Comparison of ENCODE assay signal across 15 cellular contexts in the genomic region with DNA sequence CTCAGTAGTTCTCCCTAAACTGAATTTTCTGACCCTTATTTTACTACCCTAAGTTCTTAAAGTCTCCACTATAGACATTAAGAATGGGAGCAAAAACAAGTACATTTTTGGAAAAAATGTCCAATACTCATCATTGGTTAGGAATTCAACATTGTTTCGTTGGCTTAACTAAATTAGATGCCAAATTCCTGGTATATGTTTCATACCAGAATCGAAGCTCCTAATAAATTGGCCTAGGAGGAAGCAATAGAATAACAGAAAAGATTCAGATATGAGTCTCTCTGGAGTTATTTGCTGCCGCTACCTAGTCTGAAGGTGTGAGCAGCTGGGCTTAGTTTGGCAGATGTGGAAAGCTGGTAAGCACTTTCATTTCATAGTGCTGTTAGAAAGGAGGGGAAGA. TPM values are rescaled to one million over a fixed set of nuclear protein-coding genes. Genes with fewer than 3 reads are reported as not detected.
A peak's percentile ranks its signal among the peaks of the same experiment; 100 is the strongest.
DNase-seq lines count a peak whose midpoint lies in the region; ATAC-seq, FAIRE-seq and TF ChIP-seq lines count a peak whose summit lies in the region.
"Had no signal": no experiment of that assay in that cellular context is flagged by ENCODE, and none has a peak within 500 bp of the region (broad histone marks: within the 10 kb centered on the region; RNA-seq: fewer than 3 reads in every experiment).

No MANE protein-coding gene starts in this region.

- H3K27me3 ChIP-seq in astrocyte (ENCODE audit: insufficient read depth, low read length), result no peaks in the 10 kb centered on the region
- H3K27me3 ChIP-seq in tibial nerve, result no peaks in the 10 kb centered on the region
- H3K27me3 ChIP-seq: esophagus muscularis mucosa had no signal

- H3K27me3 Mint-ChIP-seq in HFFc6 (ENCODE audit: insufficient read depth) (no peaks in the 10 kb centered on the region; the same call in 1 of the 2 replicates), astrocyte (ENCODE audit: low read depth, unreplicated experiment) (no peaks in the 10 kb centered on the region)
- H3K27me3 Mint-ChIP-seq: activated CD8-positive, alpha-beta memory T cell treated with anti-CD3 and anti-CD28 coated beads, Interleukin-2, amount 10 ng/mL, durations not matched to agents 7 days and 5 days had no signal

- H3K27ac Mint-ChIP-seq in HFFc6, result peak overlapping the region; percentile 89
- peak overlapping the region; percentile 54 for H3K27ac Mint-ChIP-seq in astrocyte (ENCODE audit: unreplicated experiment)
- H3K27ac Mint-ChIP-seq: activated CD8-positive, alpha-beta memory T cell treated with anti-CD3 and anti-CD28 coated beads, Interleukin-2, amount 10 ng/mL, durations not matched to agents 7 days and 5 days had no signal

- H3K4me1 ChIP-seq in astrocyte (ENCODE audit: insufficient read depth, low read length), result peaks cover 10% of the 10 kb centered on the region
- no peaks in the 10 kb centered on the region for H3K4me1 ChIP-seq in tibial nerve
- H3K4me1 ChIP-seq: A549, esophagus muscularis mucosa had no signal

- H3K9me3 ChIP-seq in astrocyte (ENCODE audit: insufficient read depth, low read depth, low read length) (no peaks in the 10 kb centered on the region), tibial nerve (no peaks in the 10 kb centered on the region)
- H3K9me3 ChIP-seq: A549, esophagus muscularis mucosa had no signal

- no peaks in the 10 kb centered on the region for H3K79me2 ChIP-seq in astrocyte (ENCODE audit: insufficient read depth, low read length)

- no peak for TF ChIP-seq EP300 in tibial nerve (IDR thresholded peaks at IDR 0.05)

- H3K4me1 Mint-ChIP-seq in HFFc6 (ENCODE audit: low read depth) (peaks cover 33% of the 10 kb centered on the region), astrocyte (ENCODE audit: low read depth, unreplicated experiment) (peaks cover 7% of the 10 kb centered on the region)

- H2AFZ ChIP-seq in astrocyte (ENCODE audit: low read depth, low read length), result no peak overlapping the region

- peak overlapping the region; percentile 27 for H3K4me3 ChIP-seq in astrocyte (ENCODE audit: insufficient read depth, low read depth, low read length)
- peak overlapping the region; percentile 23 to 24 for H3K4me3 ChIP-seq in foreskin fibroblast (ENCODE audit: low read depth in 1 of 2, low read length in 2 of 2)
- no peak overlapping the region for H3K4me3 ChIP-seq in tibial nerve
- H3K4me3 ChIP-seq: A549, esophagus muscularis mucosa had no signal

- H3K27ac ChIP-seq in astrocyte (ENCODE audit: low read depth, low read length) (peak overlapping the region; percentile 71), tibial nerve (no peak overlapping the region)
- H3K27ac ChIP-seq: A549, esophagus muscularis mucosa had no signal

- H3K4me3 Mint-ChIP-seq in HFFc6 (peak overlapping the region; percentile 85), astrocyte (ENCODE audit: unreplicated experiment) (peak overlapping the region; percentile 1)
- H3K4me3 Mint-ChIP-seq: activated CD8-positive, alpha-beta memory T cell treated with anti-CD3 and anti-CD28 coated beads, Interleukin-2, amount 10 ng/mL, durations not matched to agents 7 days and 5 days had no signal

- peak overlapping the region; percentile 77 for H3K4me2 ChIP-seq in astrocyte (ENCODE audit: low read length)
- H3K4me2 ChIP-seq: A549 had no signal

- DNase-seq in A172 (ENCODE audit: low spot score) (peak; percentile 11), HFFc6 (peak; percentile 57), astrocyte (ENCODE audit: low read depth) (peak; percentile 77), foreskin fibroblast (peak; percentile 43 to 72), tibial nerve (ENCODE audit: low spot score in 2 of 2) (no peak), posterior vena cava (ENCODE audit: low spot score) (no peak)
- no peak for DNase-seq in activated CD4-positive, alpha-beta T cell treated with anti-CD3 and anti-CD28 coated beads for 4 hours
- DNase-seq: activated CD8-positive, alpha-beta memory T cell treated with anti-CD3 and anti-CD28 coated beads, Interleukin-2, amount 10 ng/mL, durations not matched to agents 7 days and 5 days; activated naive CD4-positive, alpha-beta T cell treated with Interleukin-2 at 50 U/mL for 16 hours; DMS153; MM.1S; occipital lobe had no signal

- no peaks in the 10 kb centered on the region for H4K20me1 ChIP-seq in astrocyte (ENCODE audit: insufficient read depth, low read length)

- TF ChIP-seq POLR2A in tibial nerve (IDR thresholded peaks at IDR 0.05), result no peak

- H3K36me3 ChIP-seq in astrocyte (ENCODE audit: insufficient read depth, low read length), result peaks cover 12% of the 10 kb centered on the region
- H3K36me3 ChIP-seq in tibial nerve, result peaks cover 0 to 78% (median 0%) of the 10 kb centered on the region in 3 donors

- peak; percentile 83 for FAIRE-seq in astrocyte (lab: Jason Lieb, UNC)
- FAIRE-seq: A549 had no signal

- peaks cover 4% of the 10 kb centered on the region; the same call in 1 of the 2 replicates for H3K36me3 Mint-ChIP-seq in HFFc6 (ENCODE audit: low read depth)
- H3K36me3 Mint-ChIP-seq in astrocyte (ENCODE audit: low read depth, unreplicated experiment), result peaks cover 6% of the 10 kb centered on the region

- TF ChIP-seq CTCF in HFFc6 (IDR thresholded peaks at IDR 0.05) (no peak), astrocyte (IDR thresholded peaks at IDR 0.05; ENCODE audit: insufficient read depth, low read depth, low read length) (no peak), foreskin fibroblast (IDR thresholded peaks at IDR 0.05; ENCODE audit: low read depth, low read length) (no peak), tibial nerve (IDR thresholded peaks at IDR 0.05) (no peak)

- intact Hi-C loops in posterior vena cava (cut with DNase I), result no loop called here

- peak overlapping the region; percentile 46 for H3K9ac ChIP-seq in astrocyte (ENCODE audit: low read length)

- no peak for ATAC-seq in HG03354 (IDR thresholded peaks at IDR 0.05; ENCODE audit: poor library complexity, severe bottlenecking, unreplicated experiment)
- ATAC-seq: A549; activated CD8-positive, alpha-beta memory T cell treated with anti-CD3 and anti-CD28 coated beads, Interleukin-2, amount 10 ng/mL, durations not matched to agents 7 days and 5 days had no signal

- H3K9me3 Mint-ChIP-seq in HFFc6 (no peaks in the 10 kb centered on the region), astrocyte (ENCODE audit: unreplicated experiment) (no peaks in the 10 kb centered on the region)

- WGBS in tibial nerve, 2 donors, result 63 to 70% methylated on average over 3 of the region's 3 CpGs

RNA-seq across cellular contexts. Expression of a gene that starts 28.6 kb away (rescaled TPM):
- total RNA-seq in A172 (2014; rRNA removed; shearing (Covaris generic)), result 26.5 and 28.8 TPM in 2 replicates
- total RNA-seq in HFFc6 (2021; fragmentation: NEBNext Ultra II Directional; extraction: Animal tissue kit (Norgen Biotek cat#: 25700)), result 10 to 100 TPM; 17.5 to 23.0 (median 20.7) TPM
- 20.9 and 28.3 TPM in 2 replicates for total RNA-seq in astrocyte
- 10 to 100 TPM; 14.0 to 40.9 (median 23.8) TPM for total RNA-seq in tibial nerve
- total RNA-seq in posterior vena cava, result 10 to 100 TPM; 28.5 to 31.3 TPM

Comparison
In these comparisons a context has a peak if more than half of its experiments do, and no peak if none do; other contexts are left out.
1. DNase-seq: peak in A172 (single experiment), HFFc6 (single experiment), astrocyte (single experiment) and foreskin fibroblast (2 of 2); none in tibial nerve (0 of 2), activated CD4-positive, alpha-beta T cell treated with anti-CD3 and anti-CD28 coated beads for 4 hours (0 of 2) and posterior vena cava (single experiment).
2. H3K4me3 ChIP-seq: peak in astrocyte (single experiment) and foreskin fibroblast (2 of 2); none in tibial nerve (0 of 4).